In the genomic region with DNA sequence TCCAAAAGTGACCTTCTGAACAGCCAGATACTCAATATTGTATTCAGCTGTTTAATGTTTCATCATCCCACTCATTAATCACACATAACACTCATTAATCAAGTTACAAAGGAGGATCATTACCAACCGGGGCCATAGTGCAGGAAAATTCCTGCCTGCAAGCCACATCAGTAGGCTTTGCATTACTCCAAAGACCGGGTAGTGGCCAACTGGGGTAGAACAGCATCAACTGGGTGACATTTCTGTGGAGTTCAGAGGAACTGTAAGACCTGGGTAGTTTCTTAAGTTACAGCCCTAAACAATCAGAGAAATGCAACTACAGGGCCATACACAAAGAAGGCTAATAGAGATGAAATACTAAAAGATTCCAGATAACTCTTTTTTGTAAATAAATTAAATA, we compare ENCODE assay signal across 21 cellular contexts.
DNase-seq lines count a peak whose midpoint lies in the region; ATAC-seq and TF ChIP-seq lines count a peak whose summit lies in the region.
"Had no signal": no experiment of that assay in that cellular context is flagged by ENCODE, and none has a peak within 500 bp of the region (broad histone marks: within the 10 kb centered on the region; RNA-seq: fewer than 3 reads in every experiment).

No MANE protein-coding gene starts in this region.

- H4K20me1 ChIP-seq in GM23338 (replicated peaks; ENCODE audit: insufficient read depth), result no peaks in the 10 kb centered on the region

- H3K4me3 ChIP-seq in GM23338 (no peak overlapping the region), endodermal cell (ENCODE audit: low read length) (no peak overlapping the region), mesendoderm (ENCODE audit: low read length) (no peak overlapping the region), MG63 (no peak overlapping the region)
- H3K4me3 ChIP-seq: Peyer's patch had no signal

- no peaks in the 10 kb centered on the region for H3K27me3 Mint-ChIP-seq in GM23338 (ENCODE audit: insufficient read depth, low read depth, poor library complexity)
- no peaks in the 10 kb centered on the region for H3K27me3 Mint-ChIP-seq in endodermal cell (ENCODE audit: insufficient read depth)
- H3K27me3 Mint-ChIP-seq: B cell had no signal

- no peaks in the 10 kb centered on the region for H3K79me1 ChIP-seq in mesendoderm (ENCODE audit: low read length)

- H3F3A ChIP-seq in GM23338 (replicated peaks; ENCODE audit: low read depth), result no peaks in the 10 kb centered on the region

- DNase-seq in GM23338 (ENCODE audit: low spot score) (peak; percentile 3), NCI-H69 (lab: John Stamatoyannopoulos, UW) (peak; percentile 32), endodermal cell (peak; percentile 51), mesendoderm (peak; percentile 16), MG63 (no peak)
- DNase-seq: DMS79, H7, HFFc6, IMR-90, MV-4-11, NCI-H1105 treated with DMSO at 0.1 percent for 48 hours, NCI-H2029 treated with DMSO at 0.1 percent for 48 hours, NCI-H2171 treated with DMSO at 0.1 percent for 48 hours, NCI-H446, Peyer's patch, Right ventricle myocardium superior had no signal

- H3K9me2 ChIP-seq in GM23338 (ENCODE audit: insufficient read depth), result no peaks in the 10 kb centered on the region

- H2BK15ac ChIP-seq in mesendoderm (replicated peaks; ENCODE audit: low read depth), result no peak overlapping the region

- ATAC-seq in GM23338 (peak; percentile 70), HG03469 (IDR thresholded peaks at IDR 0.05; ENCODE audit: unreplicated experiment) (no peak), HG03460 (IDR thresholded peaks at IDR 0.05; ENCODE audit: unreplicated experiment) (no peak)

- H3K27ac ChIP-seq in GM23338 (ENCODE audit: low read depth) (no peak overlapping the region), endodermal cell (ENCODE audit: low read depth, low read length) (no peak overlapping the region), mesendoderm (ENCODE audit: low read depth, low read length) (no peak overlapping the region)
- H3K27ac ChIP-seq: Peyer's patch had no signal

- no peak overlapping the region for H3K4ac ChIP-seq in mesendoderm (ENCODE audit: low read depth, low read length)

- no peak overlapping the region for H3K23ac ChIP-seq in mesendoderm (ENCODE audit: low read length)

- no peak overlapping the region for H3K9ac ChIP-seq in endodermal cell (ENCODE audit: extremely low read depth, low read length, poor library complexity, severe bottlenecking)
- no peak overlapping the region for H3K9ac ChIP-seq in mesendoderm (ENCODE audit: low read length)

- H3K79me2 ChIP-seq in GM23338 (replicated peaks; ENCODE audit: insufficient read depth), result no peaks in the 10 kb centered on the region
- H3K79me2 ChIP-seq in mesendoderm (ENCODE audit: control insufficient read depth, insufficient read depth, low read length), result no peaks in the 10 kb centered on the region

- H3K4me1 ChIP-seq in GM23338 (ENCODE audit: insufficient read depth) (no peaks in the 10 kb centered on the region), endodermal cell (ENCODE audit: control insufficient read depth, insufficient read depth, low read length) (no peaks in the 10 kb centered on the region), mesendoderm (ENCODE audit: control insufficient read depth, low read depth, low read length) (no peaks in the 10 kb centered on the region)
- H3K4me1 ChIP-seq: Peyer's patch had no signal

- H3K27ac Mint-ChIP-seq in GM23338 (no peak overlapping the region), endodermal cell (no peak overlapping the region)
- H3K27ac Mint-ChIP-seq: B cell; CD14-positive monocyte; HFFc6; T-helper 1 cell treated with Interleukin-12 subunit alpha and Interleukin-12 subunit beta and Interleukin-4 antibody, amounts not matched to agents 30 μg/mL and 1 μg/mL, for 36 hours had no signal

- H2AFZ ChIP-seq in GM23338, result no peak overlapping the region

- H3K4me2 ChIP-seq in GM23338 (no peak overlapping the region), mesendoderm (ENCODE audit: low read length) (no peak overlapping the region)

- no peak overlapping the region for H4K8ac ChIP-seq in mesendoderm (ENCODE audit: low read depth, low read length)

- no peak overlapping the region for H3K18ac ChIP-seq in mesendoderm (ENCODE audit: low read length)

- no peaks in the 10 kb centered on the region for H3K27me3 ChIP-seq in GM23338 (ENCODE audit: insufficient read depth)
- no peaks in the 10 kb centered on the region for H3K27me3 ChIP-seq in endodermal cell (ENCODE audit: control insufficient read depth, insufficient read depth, low read length, poor library complexity, severe bottlenecking)
- H3K27me3 ChIP-seq in mesendoderm (ENCODE audit: insufficient read depth, low read length, poor library complexity), result no peaks in the 10 kb centered on the region
- no peaks in the 10 kb centered on the region for H3K27me3 ChIP-seq in MG63
- H3K27me3 ChIP-seq: Peyer's patch had no signal

- H3K9me3 ChIP-seq in endodermal cell (ENCODE audit: control insufficient read depth, low read length) (no peaks in the 10 kb centered on the region), MG63 (no peaks in the 10 kb centered on the region)
- H3K9me3 ChIP-seq: Peyer's patch had no signal

- H3K4me3 Mint-ChIP-seq in GM23338 (no peak overlapping the region), endodermal cell (no peak overlapping the region)
- H3K4me3 Mint-ChIP-seq: B cell; CD14-positive monocyte; HFFc6; T-helper 1 cell treated with Interleukin-12 subunit alpha and Interleukin-12 subunit beta and Interleukin-4 antibody, amounts not matched to agents 30 μg/mL and 1 μg/mL, for 36 hours had no signal

- H3K4me1 Mint-ChIP-seq in GM23338 (no peaks in the 10 kb centered on the region), endodermal cell (peaks cover 5% of the 10 kb centered on the region)
- H3K4me1 Mint-ChIP-seq: B cell, CD14-positive monocyte had no signal

- H3K36me3 ChIP-seq in GM23338 (ENCODE audit: insufficient read depth), result peaks cover 5% of the 10 kb centered on the region; the same call in 1 of the 2 replicates
- no peaks in the 10 kb centered on the region for H3K36me3 ChIP-seq in endodermal cell (ENCODE audit: control insufficient read depth, insufficient read depth, low read length)
- no peaks in the 10 kb centered on the region for H3K36me3 ChIP-seq in mesendoderm (ENCODE audit: control insufficient read depth, insufficient read depth, low read length)
- no peaks in the 10 kb centered on the region for H3K36me3 ChIP-seq in MG63
- H3K36me3 ChIP-seq: Peyer's patch had no signal

- H2BK120ac ChIP-seq in mesendoderm (ENCODE audit: low read depth, low read length), result no peak overlapping the region

- no peak overlapping the region for H2BK5ac ChIP-seq in mesendoderm (ENCODE audit: low read length)

- WGBS in endodermal cell (ENCODE audit: insufficient coverage in 1 of 2, insufficient read length in 1 of 2), 2 experiments, result 97% methylated on average over 2 of the region's 2 CpGs; no CpG with 5 or more reads in 1 of the 2 experiments
- no CpG with 5 or more reads among the region's 2 CpGs for WGBS in mesendoderm (ENCODE audit: extremely low coverage, insufficient coverage, low lambda C conversion rate)

- H3K36me3 Mint-ChIP-seq in GM23338 (ENCODE audit: low read depth) (no peaks in the 10 kb centered on the region), endodermal cell (ENCODE audit: low read depth) (peaks cover 32% of the 10 kb centered on the region)
- H3K36me3 Mint-ChIP-seq: CD14-positive monocyte had no signal

- H3K9me3 Mint-ChIP-seq in GM23338, result no peaks in the 10 kb centered on the region
- H3K9me3 Mint-ChIP-seq in endodermal cell, result peaks cover 3% of the 10 kb centered on the region
- H3K9me3 Mint-ChIP-seq: T-helper 1 cell treated with Interleukin-12 subunit alpha and Interleukin-12 subunit beta and Interleukin-4 antibody, amounts not matched to agents 30 μg/mL and 1 μg/mL, for 36 hours had no signal

- no peak overlapping the region for H4K5ac ChIP-seq in mesendoderm (ENCODE audit: low read length)

- TF ChIP-seq CTCF in GM23338 (conservative IDR thresholded peaks at IDR 0.05; ENCODE audit: low read depth in 2 of 2), result no peak
- peak; percentile 50 for TF ChIP-seq CTCF in endodermal cell (conservative IDR thresholded peaks at IDR 0.05)

- no peak overlapping the region for H3K56ac ChIP-seq in mesendoderm (ENCODE audit: low read length)

- H2AK5ac ChIP-seq in mesendoderm (ENCODE audit: low read length), result no peak overlapping the region

TF ChIP-seq in GM23338, 12 proteins besides CTCF, POLR2A, EP300 and RAD21:
- TF ChIP-seq ZNF114 (CRISPR knock-in tag; IDR thresholded peaks at IDR 0.05) (no peak), POLR2AphosphoS5 (IDR thresholded peaks at IDR 0.05; ENCODE audit: low read depth) (no peak), CREB1 (CRISPR knock-in tag; IDR thresholded peaks at IDR 0.05; ENCODE audit: low read depth) (no peak), ZNF331 (CRISPR knock-in tag; IDR thresholded peaks at IDR 0.05; ENCODE audit: low read depth) (no peak)
- TF ChIP-seq, protein P1, sequence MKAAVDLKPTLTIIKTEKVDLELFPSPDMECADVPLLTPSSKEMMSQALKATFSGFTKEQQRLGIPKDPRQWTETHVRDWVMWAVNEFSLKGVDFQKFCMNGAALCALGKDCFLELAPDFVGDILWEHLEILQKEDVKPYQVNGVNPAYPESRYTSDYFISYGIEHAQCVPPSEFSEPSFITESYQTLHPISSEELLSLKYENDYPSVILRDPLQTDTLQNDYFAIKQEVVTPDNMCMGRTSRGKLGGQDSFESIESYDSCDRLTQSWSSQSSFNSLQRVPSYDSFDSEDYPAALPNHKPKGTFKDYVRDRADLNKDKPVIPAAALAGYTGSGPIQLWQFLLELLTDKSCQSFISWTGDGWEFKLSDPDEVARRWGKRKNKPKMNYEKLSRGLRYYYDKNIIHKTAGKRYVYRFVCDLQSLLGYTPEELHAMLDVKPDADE (IDR thresholded peaks at IDR 0.05), result no peak
TF ChIP-seq in GM23338: peak in this region for 0.
